8 cellular contexts compared by ENCODE assay signal in genomic region chr6:134178230-134179044, GRCh38.
DNase-seq lines count a peak whose midpoint lies in the region; ATAC-seq and TF ChIP-seq lines count a peak whose summit lies in the region.

No MANE protein-coding gene starts in this region.

- no peaks in the 10 kb centered on the region for H3K27me3 Mint-ChIP-seq in activated T-cell treated with anti-CD3 and anti-CD28 coated beads, Interleukin-2, amount 50 U/mL, for 4 hours (ENCODE audit: low read depth)

- peak overlapping the region; percentile 67; the same call in 1 of the 2 replicates for H2AFZ ChIP-seq in OCI-LY3 (ENCODE audit: low read depth, low read length)

- H3K4me1 ChIP-seq in BLaER1, result peaks cover 40% of the 10 kb centered on the region
- peaks cover 26% of the 10 kb centered on the region for H3K4me1 ChIP-seq in OCI-LY3 (ENCODE audit: low read length)
- H3K4me1 ChIP-seq in esophagus (ENCODE audit: control insufficient read depth in 2 of 2, insufficient read depth in 2 of 2, low read length in 1 of 2), result peaks cover 0 to 2% of the 10 kb centered on the region in 2 donors
- peaks cover 3% of the 10 kb centered on the region for H3K4me1 ChIP-seq in mucosa of descending colon (ENCODE audit: low read depth)

- H4K20me1 ChIP-seq in BLaER1, result peaks cover 9% of the 10 kb centered on the region; the same call in 1 of the 2 replicates
- H4K20me1 ChIP-seq in OCI-LY3 (ENCODE audit: insufficient read depth, low read length), result peaks cover 4% of the 10 kb centered on the region; the same call in 1 of the 2 replicates

- H3K36me3 ChIP-seq in BLaER1 (no peaks in the 10 kb centered on the region; the same call in 1 of the 2 replicates), OCI-LY3 (replicated peaks; ENCODE audit: low read depth, low read length) (peaks cover 8% of the 10 kb centered on the region), esophagus (ENCODE audit: control insufficient read depth in 2 of 2, insufficient read depth in 2 of 2, low read length in 1 of 2) (no peaks in the 10 kb centered on the region), mucosa of descending colon (ENCODE audit: low read depth) (no peaks in the 10 kb centered on the region)

- no peaks in the 10 kb centered on the region for H3K9me3 ChIP-seq in BLaER1
- no peaks in the 10 kb centered on the region for H3K9me3 ChIP-seq in OCI-LY3 (ENCODE audit: insufficient read depth, low read length)
- H3K9me3 ChIP-seq in esophagus (ENCODE audit: control insufficient read depth in 2 of 2, insufficient read depth in 1 of 2, low read depth in 1 of 2, low read length in 1 of 2), result no peaks in the 10 kb centered on the region
- H3K9me3 ChIP-seq in mucosa of descending colon, result no peaks in the 10 kb centered on the region

- H3K27me3 ChIP-seq in BLaER1 (peaks cover 10% of the 10 kb centered on the region), OCI-LY3 (ENCODE audit: low read depth, low read length) (no peaks in the 10 kb centered on the region), esophagus (ENCODE audit: control insufficient read depth in 1 of 2, insufficient read depth in 2 of 2, low read length in 2 of 2) (no peaks in the 10 kb centered on the region)

- H3K4me2 ChIP-seq in BLaER1 (peak overlapping the region; percentile 76), OCI-LY3 (ENCODE audit: low read length) (peak overlapping the region; percentile 88)

- H3K9ac ChIP-seq in BLaER1, result peak overlapping the region; percentile 42
- H3K9ac ChIP-seq in OCI-LY3 (ENCODE audit: low read length), result peak overlapping the region; percentile 70

- H3K4me3 ChIP-seq in BLaER1 (peak overlapping the region; percentile 62), OCI-LY3 (ENCODE audit: low read length) (peak overlapping the region; percentile 85), esophagus (ENCODE audit: low read depth in 1 of 2, low read length in 2 of 2) (peak overlapping the region; percentile 18 to 44), mucosa of descending colon (no peak overlapping the region)

- peak; percentile 82 for DNase-seq in activated T-cell treated with anti-CD3 and anti-CD28 coated beads, Interleukin-2, amount 50 U/mL, for 4 hours
- DNase-seq in mucosa of descending colon, result peak; percentile 67 to 90 (median 83)
- DNase-seq in stimulated activated CD8-positive, alpha-beta memory T cell treated with anti-CD3 and anti-CD28 coated beads, Interleukin-2, amount 100 ng/mL, for 1 hour (ENCODE audit: low read depth in 2 of 2), result peak; percentile 53 to 67

- intact Hi-C loops in mucosa of descending colon (cut with DNase I, micrococcal nuclease), result loop anchor here (5.0 to 10.0 kb wide), 4 partner anchors 464 to 766 kb away; no protein-coding TSS in a partner anchor

- peaks cover 36% of the 10 kb centered on the region for H3K4me1 Mint-ChIP-seq in activated T-cell treated with anti-CD3 and anti-CD28 coated beads, Interleukin-2, amount 50 U/mL, for 4 hours (ENCODE audit: low read depth)

- H3K27ac ChIP-seq in BLaER1, result 0 out of 2 replicates have a peak overlapping the region, but pooled peaks have one; percentile 42
- H3K27ac ChIP-seq in OCI-LY3 (ENCODE audit: low read length), result peak overlapping the region; percentile 53
- peak overlapping the region; percentile 52 to 71 for H3K27ac ChIP-seq in esophagus (ENCODE audit: low read depth in 2 of 2, low read length in 1 of 2)

- TF ChIP-seq CTCF in OCI-LY3 (IDR thresholded peaks at IDR 0.05; ENCODE audit: low read depth, low read length) (peak; percentile 70), mucosa of descending colon (IDR thresholded peaks at IDR 0.05) (peak; percentile 34)

- WGBS in esophagus, 2 donors, result 7% methylated on average over 28 of the region's 28 CpGs

- H3K79me2 ChIP-seq in OCI-LY3 (ENCODE audit: low read length), result peaks cover 13% of the 10 kb centered on the region

- ATAC-seq in HG02588 (IDR thresholded peaks at IDR 0.05; ENCODE audit: unreplicated experiment) (peak; percentile 26), mucosa of descending colon (peak; percentile 56), HG03457 (IDR thresholded peaks at IDR 0.05; ENCODE audit: unreplicated experiment) (no peak)
- peak; percentile 72 to 74 for ATAC-seq in activated T-cell treated with anti-CD3 and anti-CD28 coated beads, Interleukin-2, amount 50 U/mL, for 4 hours

- peaks cover 2% of the 10 kb centered on the region for H3K36me3 Mint-ChIP-seq in activated T-cell treated with anti-CD3 and anti-CD28 coated beads, Interleukin-2, amount 50 U/mL, for 4 hours (ENCODE audit: insufficient read depth)

- H3K4me3 Mint-ChIP-seq in activated T-cell treated with anti-CD3 and anti-CD28 coated beads, Interleukin-2, amount 50 U/mL, for 4 hours, result peak overlapping the region; percentile 90

- no peaks in the 10 kb centered on the region for H3K9me3 Mint-ChIP-seq in activated T-cell treated with anti-CD3 and anti-CD28 coated beads, Interleukin-2, amount 50 U/mL, for 4 hours
